ENCODE assay signal across 1 cellular context in the genomic region with DNA sequence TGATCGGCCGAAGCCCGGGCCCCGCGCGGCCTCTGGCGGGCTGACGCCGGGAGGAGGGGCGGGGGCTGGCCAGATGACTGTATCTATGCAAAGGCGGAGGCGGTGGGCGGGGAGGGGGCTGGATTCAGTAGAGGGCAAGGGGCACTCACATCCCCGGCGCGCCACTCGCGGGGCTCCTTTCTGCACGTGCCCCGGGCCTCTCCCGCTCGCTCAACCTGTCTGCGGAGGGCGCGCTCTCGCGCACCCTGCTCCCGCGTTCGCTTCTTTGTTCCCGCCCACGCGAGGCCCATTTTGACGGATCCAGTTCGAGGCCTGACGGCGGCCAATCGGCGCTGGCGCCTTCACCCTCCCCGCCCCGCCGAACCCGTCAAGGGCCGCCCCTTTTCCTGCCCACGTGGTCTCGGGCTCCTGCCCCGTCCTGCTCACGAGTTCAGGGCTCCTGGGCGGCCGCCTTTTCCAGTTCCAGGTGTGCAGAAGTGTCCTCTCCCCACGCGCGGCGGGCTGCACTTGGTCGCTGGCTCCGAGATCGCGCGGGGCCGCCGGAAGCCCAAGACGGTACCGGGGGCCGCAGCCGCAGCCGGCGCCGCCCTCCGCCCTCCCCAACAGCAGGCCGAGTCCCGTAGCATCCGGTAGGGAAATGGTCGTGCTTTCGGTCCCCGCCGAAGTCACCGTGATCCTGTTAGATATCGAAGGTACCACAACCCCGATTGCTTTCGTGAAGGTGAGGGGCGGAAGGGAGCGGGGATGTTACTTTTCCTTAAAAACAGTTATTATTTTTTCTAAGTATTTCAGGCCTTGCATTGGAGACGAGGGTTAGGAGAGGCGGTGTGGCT.
TF ChIP-seq lines count a peak whose summit lies in the region.

Gene ENOPH1 (plus strand): TSS at position 398 of the 833 bp plus-strand sequence. CDS start 240 bp downstream, at position 638.
Gene HNRNPDL (minus strand): TSS at position 270 of the 833 bp plus-strand sequence. CDS start 772 bp downstream, outside the sequence.

TF ChIP-seq in HepG2, 621 proteins besides CTCF, POLR2A, EP300 and RAD21 (continued from another document and continues in another):
- TF ChIP-seq NFAT5 (CRISPR knock-in tag; IDR thresholded peaks at IDR 0.05) = peak; percentile 96
- TF ChIP-seq AFF4 (CRISPR knock-in tag; IDR thresholded peaks at IDR 0.05) = no peak
- peak; percentile 62; the same call in 1 of the 2 replicates for TF ChIP-seq ZNF598 (CRISPR knock-in tag; IDR thresholded peaks at IDR 0.05; ENCODE audit: borderline replicate concordance)
- no peak for TF ChIP-seq EED (CRISPR knock-in tag; IDR thresholded peaks at IDR 0.05)
- peak; percentile 93 for TF ChIP-seq REPIN1 (CRISPR knock-in tag; IDR thresholded peaks at IDR 0.05; ENCODE audit: borderline replicate concordance, low read depth)
- peak; percentile 61; the same call in 1 of the 2 replicates for TF ChIP-seq ZBTB20 (CRISPR knock-in tag; IDR thresholded peaks at IDR 0.05; ENCODE audit: borderline replicate concordance, low read depth)
- no peak for TF ChIP-seq ZBTB3 (CRISPR knock-in tag; IDR thresholded peaks at IDR 0.05; ENCODE audit: borderline replicate concordance, low read depth)
- no peak for TF ChIP-seq ZNF839 (CRISPR knock-in tag; IDR thresholded peaks at IDR 0.05; ENCODE audit: borderline replicate concordance)
- TF ChIP-seq ZNF317 (CRISPR knock-in tag; IDR thresholded peaks at IDR 0.05) = peak; percentile 82; the same call in 1 of the 2 replicates
- TF ChIP-seq FOXM1 (CRISPR knock-in tag; IDR thresholded peaks at IDR 0.05) = 0 out of 2 replicates have a peak, but pooled peaks have one; percentile 47
- no peak for TF ChIP-seq NAIF1 (CRISPR knock-in tag; IDR thresholded peaks at IDR 0.05; ENCODE audit: borderline replicate concordance)
- TF ChIP-seq ATF7 (IDR thresholded peaks at IDR 0.05) = no peak
- no peak for TF ChIP-seq ATF7 (CRISPR knock-in tag; IDR thresholded peaks at IDR 0.05)
- no peak for TF ChIP-seq NR2F2 (IDR thresholded peaks at IDR 0.05; ENCODE audit: borderline replicate concordance, low read depth)
- peak; percentile 73 for TF ChIP-seq ZNF562 (CRISPR knock-in tag; IDR thresholded peaks at IDR 0.05; ENCODE audit: borderline replicate concordance)
- no peak for TF ChIP-seq ARID3A (IDR thresholded peaks at IDR 0.05; ENCODE audit: low read depth, low read length)
- TF ChIP-seq CEBPB (IDR thresholded peaks at IDR 0.05; ENCODE audit: borderline replicate concordance, low read depth, low read length) = no peak
- TF ChIP-seq SATB2 (CRISPR knock-in tag; IDR thresholded peaks at IDR 0.05) = peak; percentile 92
- peak; percentile 94 for TF ChIP-seq REL (CRISPR knock-in tag; conservative IDR thresholded peaks at IDR 0.05)
- peak; percentile 71 for TF ChIP-seq THAP11 (CRISPR knock-in tag; IDR thresholded peaks at IDR 0.05)
- peak; percentile 89; the same call in 1 of the 2 replicates for TF ChIP-seq ZNF672 (CRISPR knock-in tag; IDR thresholded peaks at IDR 0.05)
- TF ChIP-seq TCF12 (IDR thresholded peaks at IDR 0.05) = no peak
- TF ChIP-seq TCF12 (CRISPR knock-in tag; IDR thresholded peaks at IDR 0.05) = no peak
- TF ChIP-seq ZC3H13 (CRISPR knock-in tag; IDR thresholded peaks at IDR 0.05) = peak; percentile 84
- peak; percentile 98 for TF ChIP-seq E2F1 (CRISPR knock-in tag; IDR thresholded peaks at IDR 0.05)
- peak; percentile 93 for TF ChIP-seq NCOA1 (CRISPR knock-in tag; IDR thresholded peaks at IDR 0.05)
- TF ChIP-seq ZNF230 (CRISPR knock-in tag; IDR thresholded peaks at IDR 0.05) = peak; percentile 95
- TF ChIP-seq, protein P1, sequence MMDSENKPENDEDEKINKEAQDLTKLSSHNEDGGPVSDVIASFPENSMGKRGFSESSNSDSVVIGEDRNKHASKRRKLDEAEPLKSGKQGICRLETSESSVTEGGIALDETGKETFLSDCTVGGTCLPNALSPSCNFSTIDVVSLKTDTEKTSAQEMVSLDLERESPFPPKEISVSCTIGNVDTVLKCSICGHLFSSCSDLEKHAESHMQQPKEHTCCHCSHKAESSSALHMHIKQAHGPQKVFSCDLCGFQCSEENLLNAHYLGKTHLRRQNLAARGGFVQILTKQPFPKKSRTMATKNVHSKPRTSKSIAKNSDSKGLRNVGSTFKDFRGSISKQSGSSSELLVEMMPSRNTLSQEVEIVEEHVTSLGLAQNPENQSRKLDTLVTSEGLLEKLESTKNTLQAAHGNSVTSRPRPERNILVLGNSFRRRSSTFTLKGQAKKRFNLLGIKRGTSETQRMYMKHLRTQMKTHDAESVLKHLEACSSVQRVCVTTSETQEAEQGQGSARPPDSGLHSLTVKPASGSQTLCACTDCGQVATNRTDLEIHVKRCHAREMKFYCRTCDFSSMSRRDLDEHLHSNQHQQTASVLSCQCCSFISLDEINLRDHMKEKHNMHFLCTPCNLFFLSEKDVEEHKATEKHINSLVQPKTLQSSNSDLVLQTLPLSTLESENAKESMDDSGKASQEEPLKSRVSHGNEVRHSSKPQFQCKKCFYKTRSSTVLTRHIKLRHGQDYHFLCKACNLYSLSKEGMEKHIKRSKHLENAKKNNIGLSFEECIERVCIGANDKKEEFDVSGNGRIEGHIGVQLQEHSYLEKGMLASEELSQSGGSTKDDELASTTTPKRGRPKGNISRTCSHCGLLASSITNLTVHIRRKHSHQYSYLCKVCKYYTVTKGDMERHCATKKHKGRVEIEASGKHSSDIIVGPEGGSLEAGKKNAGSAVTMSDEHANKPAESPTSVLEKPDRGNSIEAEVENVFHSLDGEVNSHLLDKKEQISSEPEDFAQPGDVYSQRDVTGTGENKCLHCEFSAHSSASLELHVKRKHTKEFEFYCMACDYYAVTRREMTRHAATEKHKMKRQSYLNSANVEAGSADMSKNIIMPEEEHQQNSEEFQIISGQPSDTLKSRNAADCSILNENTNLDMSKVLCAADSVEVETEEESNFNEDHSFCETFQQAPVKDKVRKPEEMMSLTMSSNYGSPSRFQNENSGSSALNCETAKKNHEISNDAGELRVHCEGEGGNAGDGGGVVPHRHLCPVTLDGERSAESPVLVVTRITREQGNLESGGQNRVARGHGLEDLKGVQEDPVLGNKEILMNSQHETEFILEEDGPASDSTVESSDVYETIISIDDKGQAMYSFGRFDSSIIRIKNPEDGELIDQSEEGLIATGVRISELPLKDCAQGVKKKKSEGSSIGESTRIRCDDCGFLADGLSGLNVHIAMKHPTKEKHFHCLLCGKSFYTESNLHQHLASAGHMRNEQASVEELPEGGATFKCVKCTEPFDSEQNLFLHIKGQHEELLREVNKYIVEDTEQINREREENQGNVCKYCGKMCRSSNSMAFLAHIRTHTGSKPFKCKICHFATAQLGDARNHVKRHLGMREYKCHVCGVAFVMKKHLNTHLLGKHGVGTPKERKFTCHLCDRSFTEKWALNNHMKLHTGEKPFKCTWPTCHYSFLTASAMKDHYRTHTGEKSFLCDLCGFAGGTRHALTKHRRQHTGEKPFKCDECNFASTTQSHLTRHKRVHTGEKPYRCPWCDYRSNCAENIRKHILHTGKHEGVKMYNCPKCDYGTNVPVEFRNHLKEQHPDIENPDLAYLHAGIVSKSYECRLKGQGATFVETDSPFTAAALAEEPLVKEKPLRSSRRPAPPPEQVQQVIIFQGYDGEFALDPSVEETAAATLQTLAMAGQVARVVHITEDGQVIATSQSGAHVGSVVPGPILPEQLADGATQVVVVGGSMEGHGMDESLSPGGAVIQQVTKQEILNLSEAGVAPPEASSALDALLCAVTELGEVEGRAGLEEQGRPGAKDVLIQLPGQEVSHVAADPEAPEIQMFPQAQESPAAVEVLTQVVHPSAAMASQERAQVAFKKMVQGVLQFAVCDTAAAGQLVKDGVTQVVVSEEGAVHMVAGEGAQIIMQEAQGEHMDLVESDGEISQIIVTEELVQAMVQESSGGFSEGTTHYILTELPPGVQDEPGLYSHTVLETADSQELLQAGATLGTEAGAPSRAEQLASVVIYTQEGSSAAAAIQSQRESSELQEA (CRISPR knock-in tag; IDR thresholded peaks at IDR 0.05; ENCODE audit: not compliant biosample characterization) = peak; percentile 61
- TF ChIP-seq ZBTB37 (CRISPR knock-in tag; IDR thresholded peaks at IDR 0.05) = no peak
- TF ChIP-seq FIP1L1 (IDR thresholded peaks at IDR 0.05; ENCODE audit: borderline replicate concordance, insufficient read depth, low read depth, low read length) = no peak
- TF ChIP-seq LCORL (IDR thresholded peaks at IDR 0.05) = no peak
- peak; percentile 64; the same call in 1 of the 2 replicates for TF ChIP-seq LCORL (CRISPR knock-in tag; IDR thresholded peaks at IDR 0.05)
